ENCODE assay signal across 36 cellular contexts in the genomic region with DNA sequence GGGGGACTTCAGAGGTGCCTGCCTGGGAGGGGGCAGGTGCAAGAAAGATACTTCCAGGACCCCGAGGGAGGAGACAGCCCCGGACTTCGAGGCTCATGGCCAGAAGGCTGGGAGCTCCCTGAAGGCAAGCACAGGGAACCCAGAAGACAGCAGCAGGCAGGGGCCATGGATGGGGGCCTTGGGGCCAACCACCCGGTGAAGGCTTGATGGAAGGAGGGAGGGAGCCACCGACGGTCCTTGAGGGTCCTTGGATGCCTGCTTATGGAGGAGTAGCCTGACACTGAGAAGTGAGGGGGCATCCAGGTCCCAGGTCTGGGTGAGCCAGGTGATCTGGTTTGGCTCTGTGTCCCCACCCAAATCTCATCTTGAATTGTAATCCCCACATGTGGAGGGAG.
"Had no signal": no experiment of that assay in that cellular context is flagged by ENCODE, and none has a peak within 500 bp of the region (broad histone marks: within the 10 kb centered on the region; RNA-seq: fewer than 3 reads in every experiment).

No MANE protein-coding gene starts in this region.

- H3K27ac ChIP-seq: ascending aorta, cardiac muscle cell, VCaP had no signal

- DNase-seq: activated B cell treated with CpG ODN at 0.5 μM for 24 hours; activated CD4-positive, alpha-beta memory T cell treated with anti-CD3 and anti-CD28 coated beads for 36 hours; activated CD4-positive, alpha-beta T cell treated with anti-CD3 and anti-CD28 coated beads for 4 hours; activated CD4-positive, alpha-beta T cell treated with anti-CD3 and anti-CD28 coated beads, Interleukin-2, amount 10 ng/mL, durations not matched to agents 24 days and 14 days; activated CD4-positive, alpha-beta T cell treated with anti-CD3 and anti-CD28 coated beads, Interleukin-2, amount 50 U/mL, for 1 hour; activated CD4-positive, alpha-beta T cell treated with anti-CD3 and anti-CD28 coated beads, Interleukin-2, amount 50 U/mL, for 4 hours; activated CD4-positive, CD25-positive, alpha-beta regulatory T cell treated with anti-CD3 and anti-CD28 coated beads, Interleukin-2, amount 50 U/mL, for 72 hours; activated CD8-positive, alpha-beta memory T cell treated with anti-CD3 and anti-CD28 coated beads, Interleukin-2, amount 50 U/mL, for 4 hours; activated CD8-positive, alpha-beta T cell treated with anti-CD3 and anti-CD28 coated beads for 36 hours; activated effector memory CD4-positive, alpha-beta T cell treated with Interleukin-2 at 50 U/mL for 16 hours; activated gamma-delta T cell; activated naive CD4-positive, alpha-beta T cell treated with anti-CD3 and anti-CD28 coated beads, Interleukin-2, amount 10 ng/mL, durations not matched to agents 7 days and 5 days; activated naive CD4-positive, alpha-beta T cell treated with Interleukin-2 at 50 U/mL for 16 hours; activated naive CD8-positive, alpha-beta T cell treated with anti-CD3 and anti-CD28 coated beads, Interleukin-2, amount 10 ng/mL, durations not matched to agents 7 days and 5 days; activated naive CD8-positive, alpha-beta T cell treated with anti-CD3 and anti-CD28 coated beads, Interleukin-2, amount 50 U/mL, for 24 hours; activated T-cell treated with anti-CD3 and anti-CD28 coated beads for 4 hours; activated T-cell treated with anti-CD3 and anti-CD28 coated beads, Interleukin-2, amount 50 U/mL, for 1 hour; activated T-cell treated with anti-CD3 and anti-CD28 coated beads, Interleukin-2, amount 50 U/mL, for 4 hours; activated T-cell treated with anti-CD3 and anti-CD28 coated beads, Interleukin-2, amount 50 U/mL, for 72 hours; amygdala; anterior cingulate cortex; caudate nucleus; T-helper 1 cell; T-helper 2 cell; T-helper 9 cell had no signal

- H3K9me3 Mint-ChIP-seq: activated B cell treated with CpG ODN at 0.5 μM for 24 hours; activated CD4-positive, alpha-beta T cell treated with anti-CD3 and anti-CD28 coated beads, Interleukin-2, amount 10 ng/mL, durations not matched to agents 24 days and 14 days; activated CD8-positive, alpha-beta T cell treated with anti-CD3 and anti-CD28 coated beads for 36 hours; activated naive CD4-positive, alpha-beta T cell treated with anti-CD3 and anti-CD28 coated beads, Interleukin-2, amount 50 U/mL, for 24 hours; activated naive CD8-positive, alpha-beta T cell treated with anti-CD3 and anti-CD28 coated beads, Interleukin-2, amount 10 ng/mL, durations not matched to agents 7 days and 5 days; activated naive CD8-positive, alpha-beta T cell treated with anti-CD3 and anti-CD28 coated beads, Interleukin-2, amount 50 U/mL, for 24 hours; activated T-cell treated with anti-CD3 and anti-CD28 coated beads, Interleukin-2, amount 50 U/mL, for 4 hours; central memory CD8-positive, alpha-beta T cell had no signal

- H3K9me3 ChIP-seq: ascending aorta had no signal

- H3K4me3 ChIP-seq: ascending aorta, cardiac muscle cell had no signal

- H3K4me3 Mint-ChIP-seq: activated B cell treated with CpG ODN at 0.5 μM for 24 hours; activated CD4-positive, alpha-beta memory T cell treated with anti-CD3 and anti-CD28 coated beads for 36 hours; activated CD4-positive, alpha-beta T cell treated with anti-CD3 and anti-CD28 coated beads, Interleukin-2, amount 10 ng/mL, durations not matched to agents 24 days and 14 days; activated CD8-positive, alpha-beta T cell treated with anti-CD3 and anti-CD28 coated beads for 36 hours; activated naive CD4-positive, alpha-beta T cell treated with anti-CD3 and anti-CD28 coated beads, Interleukin-2, amount 10 ng/mL, durations not matched to agents 7 days and 5 days; activated naive CD4-positive, alpha-beta T cell treated with anti-CD3 and anti-CD28 coated beads, Interleukin-2, amount 50 U/mL, for 24 hours; activated naive CD8-positive, alpha-beta T cell; activated naive CD8-positive, alpha-beta T cell treated with anti-CD3 and anti-CD28 coated beads, Interleukin-2, amount 10 ng/mL, durations not matched to agents 7 days and 5 days; activated naive CD8-positive, alpha-beta T cell treated with anti-CD3 and anti-CD28 coated beads, Interleukin-2, amount 50 U/mL, for 24 hours; activated T-cell treated with anti-CD3 and anti-CD28 coated beads, Interleukin-2, amount 50 U/mL, for 4 hours; activated T-cell treated with anti-CD3 and anti-CD28 coated beads, Interleukin-2, amount 50 U/mL, for 72 hours; activated T-helper 1 cell treated with anti-CD3 and anti-CD28 coated beads, Interleukin-12 subunit alpha, Interleukin-12 subunit beta, Interleukin-2, Interleukin-4 antibody, amounts not matched to agents 30 ng/mL and 10 ng/mL and 1 ng/mL, durations not matched to agents 14 hours and 24 hours and 36 hours; brain; central memory CD8-positive, alpha-beta T cell; T-helper 1 cell treated with Interleukin-12 subunit alpha and Interleukin-12 subunit beta and Interleukin-4 antibody, amounts not matched to agents 30 μg/mL and 1 μg/mL, for 36 hours; T-helper 2 cell treated with Interferon-gamma antibody and Interleukin-4, amounts not matched to agents 5 μg/mL and 100 μg/mL, for 36 hours had no signal

- H3K36me3 ChIP-seq: ascending aorta, cardiac muscle cell had no signal

- H3K27me3 ChIP-seq: ascending aorta, cardiac muscle cell had no signal

- H3K27me3 Mint-ChIP-seq: activated B cell treated with CpG ODN at 0.5 μM for 24 hours; activated CD4-positive, alpha-beta memory T cell treated with anti-CD3 and anti-CD28 coated beads for 36 hours; activated CD4-positive, alpha-beta T cell treated with anti-CD3 and anti-CD28 coated beads, Interleukin-2, amount 10 ng/mL, durations not matched to agents 24 days and 14 days; activated CD8-positive, alpha-beta T cell treated with anti-CD3 and anti-CD28 coated beads for 36 hours; activated naive CD4-positive, alpha-beta T cell treated with anti-CD3 and anti-CD28 coated beads, Interleukin-2, amount 50 U/mL, for 24 hours; activated naive CD8-positive, alpha-beta T cell; activated naive CD8-positive, alpha-beta T cell treated with anti-CD3 and anti-CD28 coated beads, Interleukin-2, amount 50 U/mL, for 24 hours; brain had no signal

- ATAC-seq: activated CD8-positive, alpha-beta T cell treated with anti-CD3 and anti-CD28 coated beads for 36 hours; activated naive CD8-positive, alpha-beta T cell treated with anti-CD3 and anti-CD28 coated beads, Interleukin-2, amount 50 U/mL, for 24 hours; activated T-cell treated with anti-CD3 and anti-CD28 coated beads, Interleukin-2, amount 50 U/mL, for 4 hours; activated T-cell treated with anti-CD3 and anti-CD28 coated beads, Interleukin-2, amount 50 U/mL, for 72 hours had no signal

- H3K4me1 Mint-ChIP-seq: central memory CD8-positive, alpha-beta T cell had no signal

- H3K27ac Mint-ChIP-seq: activated B cell treated with CpG ODN at 0.5 μM for 24 hours; activated CD4-positive, alpha-beta memory T cell treated with anti-CD3 and anti-CD28 coated beads for 36 hours; activated CD4-positive, alpha-beta T cell treated with anti-CD3 and anti-CD28 coated beads, Interleukin-2, amount 10 ng/mL, durations not matched to agents 24 days and 14 days; activated CD8-positive, alpha-beta T cell treated with anti-CD3 and anti-CD28 coated beads for 36 hours; activated naive CD4-positive, alpha-beta T cell treated with anti-CD3 and anti-CD28 coated beads, Interleukin-2, amount 10 ng/mL, durations not matched to agents 7 days and 5 days; activated naive CD4-positive, alpha-beta T cell treated with anti-CD3 and anti-CD28 coated beads, Interleukin-2, amount 50 U/mL, for 24 hours; activated naive CD8-positive, alpha-beta T cell; activated naive CD8-positive, alpha-beta T cell treated with anti-CD3 and anti-CD28 coated beads, Interleukin-2, amount 10 ng/mL, durations not matched to agents 7 days and 5 days; activated naive CD8-positive, alpha-beta T cell treated with anti-CD3 and anti-CD28 coated beads, Interleukin-2, amount 50 U/mL, for 24 hours; activated T-cell treated with anti-CD3 and anti-CD28 coated beads, Interleukin-2, amount 50 U/mL, for 72 hours; activated T-helper 1 cell treated with anti-CD3 and anti-CD28 coated beads, Interleukin-12 subunit alpha, Interleukin-12 subunit beta, Interleukin-2, Interleukin-4 antibody, amounts not matched to agents 30 ng/mL and 10 ng/mL and 1 ng/mL, durations not matched to agents 14 hours and 24 hours and 36 hours; activated T-helper 2 cell treated with anti-CD3 and anti-CD28 coated beads, Interferon-gamma antibody, Interleukin-2, Interleukin-4, amounts not matched to agents 10 μg/mL and 5 μg/mL and 100 μg/mL, durations not matched to agents 14 hours and 24 hours and 36 hours; T-helper 1 cell treated with Interleukin-12 subunit alpha and Interleukin-12 subunit beta and Interleukin-4 antibody, amounts not matched to agents 30 μg/mL and 1 μg/mL, for 36 hours; T-helper 2 cell treated with Interferon-gamma antibody and Interleukin-4, amounts not matched to agents 5 μg/mL and 100 μg/mL, for 36 hours had no signal

- H3K36me3 Mint-ChIP-seq: activated CD4-positive, alpha-beta memory T cell treated with anti-CD3 and anti-CD28 coated beads for 36 hours; activated naive CD4-positive, alpha-beta T cell treated with anti-CD3 and anti-CD28 coated beads, Interleukin-2, amount 10 ng/mL, durations not matched to agents 7 days and 5 days; activated naive CD4-positive, alpha-beta T cell treated with anti-CD3 and anti-CD28 coated beads, Interleukin-2, amount 50 U/mL, for 24 hours; activated naive CD8-positive, alpha-beta T cell; brain had no signal
